Comparison of ENCODE assay signal across 8 cellular contexts in the genomic region with DNA sequence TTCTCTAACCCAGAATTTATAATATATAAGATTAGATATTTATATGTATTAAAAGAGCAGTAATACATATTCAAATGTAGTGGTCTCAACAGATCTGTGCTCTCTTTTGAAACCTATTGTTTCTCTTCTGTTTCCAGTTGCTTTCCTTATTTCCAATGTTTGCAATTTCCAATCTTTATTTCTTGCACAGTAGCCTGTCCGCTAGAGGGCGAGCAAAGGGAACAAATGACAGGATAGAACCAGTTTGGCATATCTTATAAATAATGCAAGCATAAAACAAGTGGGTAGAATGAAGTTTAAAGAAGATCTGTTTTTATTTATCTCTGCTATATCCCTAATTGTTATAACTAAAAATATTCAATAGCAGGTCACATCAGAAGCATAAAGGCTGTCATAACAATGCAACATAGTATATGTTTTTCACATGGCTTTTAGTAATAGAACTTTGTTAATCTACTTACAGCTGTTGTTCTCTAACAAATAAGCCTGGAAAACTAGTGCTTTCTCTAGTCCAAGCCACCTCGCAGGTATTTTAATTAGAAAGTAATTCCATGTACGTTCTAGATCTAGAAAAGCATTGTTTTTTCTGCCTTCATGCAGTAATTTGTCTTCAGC. TPM values are rescaled to one million over a fixed set of nuclear protein-coding genes. Genes with fewer than 3 reads are reported as not detected.
DNase-seq lines count a peak whose midpoint lies in the region; ATAC-seq and TF ChIP-seq lines count a peak whose summit lies in the region.

No MANE protein-coding gene starts in this region.

- peak; percentile 24 for DNase-seq in natural killer cell
- DNase-seq in natural killer cell treated with Interleukin-12 subunit alpha and Interleukin-12 subunit beta and Interleukin-15 and Interleukin-18, amount 100 ng/mL, for 72 hours (ENCODE audit: low spot score), result no peak
- DNase-seq in NCI-H2171 (lab: John Stamatoyannopoulos, UW), result peak; percentile 13
- DNase-seq in WERI-Rb-1, result peak; percentile 67
- DNase-seq in coronary artery (ENCODE audit: low spot score), result no peak
- no peak for DNase-seq in lung (ENCODE audit: low spot score)
- DNase-seq in stimulated activated CD8-positive, alpha-beta memory T cell treated with anti-CD3 and anti-CD28 coated beads, Interleukin-2, amount 100 ng/mL, for 48 hours (ENCODE audit: low read depth in 2 of 2), result peak; percentile 19 to 40

- TF ChIP-seq CTCF in natural killer cell (IDR thresholded peaks at IDR 0.05) (peak; percentile 84), WERI-Rb-1 (IDR thresholded peaks at IDR 0.05; ENCODE audit: low read depth, low read length) (peak; percentile 45; the same call in 1 of the 2 replicates), coronary artery (IDR thresholded peaks at IDR 0.05) (peak; percentile 57), lung (IDR thresholded peaks at IDR 0.05; ENCODE audit: control extremely low read depth, extremely low read depth) (peak; percentile 84)

- H3K27me3 Mint-ChIP-seq in natural killer cell (ENCODE audit: low read depth in 2 of 2), result peaks cover 11 to 35% of the 10 kb centered on the region in 2 donors
- H3K27me3 Mint-ChIP-seq in natural killer cell treated with Interleukin-12 subunit alpha and Interleukin-12 subunit beta and Interleukin-15 and Interleukin-18, amount 100 ng/mL, for 72 hours, result peaks cover 20 to 26% of the 10 kb centered on the region in 2 donors

- H3K27ac ChIP-seq in WERI-Rb-1 (no peak overlapping the region), coronary artery (no peak overlapping the region), lung (ENCODE audit: low read depth in 1 of 2, low read length in 1 of 2) (no peak overlapping the region)

- H3K27me3 ChIP-seq in WERI-Rb-1 (ENCODE audit: insufficient read depth, low read depth, severe bottlenecking), result no peaks in the 10 kb centered on the region
- no peaks in the 10 kb centered on the region for H3K27me3 ChIP-seq in lung (ENCODE audit: control insufficient read depth, insufficient read depth)

- peaks cover 6% of the 10 kb centered on the region for H3K36me3 Mint-ChIP-seq in natural killer cell
- peaks cover 5% of the 10 kb centered on the region for H3K36me3 Mint-ChIP-seq in natural killer cell treated with Interleukin-12 subunit alpha and Interleukin-12 subunit beta and Interleukin-15 and Interleukin-18, amount 100 ng/mL, for 72 hours

- no peaks in the 10 kb centered on the region for H3K4me1 Mint-ChIP-seq in natural killer cell
- H3K4me1 Mint-ChIP-seq in natural killer cell treated with Interleukin-12 subunit alpha and Interleukin-12 subunit beta and Interleukin-15 and Interleukin-18, amount 100 ng/mL, for 72 hours (ENCODE audit: low read depth in 2 of 2), result no peaks in the 10 kb centered on the region

- H3K27ac Mint-ChIP-seq in natural killer cell, result no peak overlapping the region
- no peak overlapping the region for H3K27ac Mint-ChIP-seq in natural killer cell treated with Interleukin-12 subunit alpha and Interleukin-12 subunit beta and Interleukin-15 and Interleukin-18, amount 100 ng/mL, for 72 hours

- H3K9me3 Mint-ChIP-seq in natural killer cell, result no peaks in the 10 kb centered on the region
- no peaks in the 10 kb centered on the region for H3K9me3 Mint-ChIP-seq in natural killer cell treated with Interleukin-12 subunit alpha and Interleukin-12 subunit beta and Interleukin-15 and Interleukin-18, amount 100 ng/mL, for 72 hours

- 9 to 16% methylated on average over 4 of the region's 4 CpGs for WGBS in lung, 2 donors

- no peak overlapping the region for H3K4me3 ChIP-seq in WERI-Rb-1 (ENCODE audit: low read depth, low read length)
- no peak overlapping the region for H3K4me3 ChIP-seq in coronary artery
- H3K4me3 ChIP-seq in lung, result no peak overlapping the region

- no peaks in the 10 kb centered on the region for H3K36me3 ChIP-seq in WERI-Rb-1
- H3K36me3 ChIP-seq in lung (ENCODE audit: control insufficient read depth in 2 of 2, insufficient read depth in 2 of 2, low read length in 2 of 2), result no peaks in the 10 kb centered on the region

- H3K4me1 ChIP-seq in lung (ENCODE audit: control insufficient read depth in 2 of 2, insufficient read depth in 2 of 2, low read length in 2 of 2), result no peaks in the 10 kb centered on the region

- intact Hi-C loops in natural killer cell (cut with micrococcal nuclease), result loop anchor here (2.0 to 5.0 kb wide), 2 partner anchors 189 to 591 kb away; no protein-coding TSS in a partner anchor

- no peak overlapping the region for H3K4me3 Mint-ChIP-seq in natural killer cell
- H3K4me3 Mint-ChIP-seq in natural killer cell treated with Interleukin-12 subunit alpha and Interleukin-12 subunit beta and Interleukin-15 and Interleukin-18, amount 100 ng/mL, for 72 hours, result no peak overlapping the region

- ATAC-seq in natural killer cell (peak in 2 of 3 donors; percentile 59 to 66), lung (ENCODE audit: insufficient read depth, low FRiP score) (no peak), GM21360 (IDR thresholded peaks at IDR 0.05; ENCODE audit: unreplicated experiment) (no peak)
- no peak for ATAC-seq in natural killer cell treated with Interleukin-12 subunit alpha and Interleukin-12 subunit beta and Interleukin-15 and Interleukin-18, amount 100 ng/mL, for 72 hours

- H3K9me3 ChIP-seq in WERI-Rb-1 (ENCODE audit: severe bottlenecking) (no peaks in the 10 kb centered on the region), lung (ENCODE audit: control insufficient read depth in 2 of 2, insufficient read depth in 1 of 2, low read length in 1 of 2) (no peaks in the 10 kb centered on the region)

RNA-seq across cellular contexts. Expression of a gene that starts 15.1 kb away (rescaled TPM):
- total RNA-seq in natural killer cell (10 to 100 TPM; 10.9 to 11.2 (median 11.0) TPM), lung (10 to 100 TPM; 22.8 to 42.1 TPM)
- total RNA-seq in natural killer cell treated with Interleukin-12 subunit alpha and Interleukin-12 subunit beta and Interleukin-15 and Interleukin-18, amount 100 ng/mL, for 72 hours, result 10 to 100 TPM; 16.9 to 18.8 TPM
- polyA plus RNA-seq in lung, result 10 to 100 TPM; 14.4 to 15.1 TPM

Comparison
In these comparisons a context has a peak if more than half of its experiments do, and no peak if none do; other contexts are left out.
1. ATAC-seq: peak in natural killer cell (2 of 3); none in natural killer cell treated with Interleukin-12 subunit alpha and Interleukin-12 subunit beta and Interleukin-15 and Interleukin-18, amount 100 ng/mL, for 72 hours (0 of 2), lung (single experiment) and GM21360 (single experiment).
2. DNase-seq: peak in natural killer cell (single experiment), NCI-H2171 (single experiment), WERI-Rb-1 (single experiment) and stimulated activated CD8-positive, alpha-beta memory T cell treated with anti-CD3 and anti-CD28 coated beads, Interleukin-2, amount 100 ng/mL, for 48 hours (2 of 2); none in natural killer cell treated with Interleukin-12 subunit alpha and Interleukin-12 subunit beta and Interleukin-15 and Interleukin-18, amount 100 ng/mL, for 72 hours (single experiment), coronary artery (single experiment) and lung (single experiment).
3. Peak in every context shown above with its lines, with median percentiles within 50 percentile points of each other: CTCF ChIP-seq.